Comparison of ENCODE assay signal across 28 cellular contexts in the genomic region with DNA sequence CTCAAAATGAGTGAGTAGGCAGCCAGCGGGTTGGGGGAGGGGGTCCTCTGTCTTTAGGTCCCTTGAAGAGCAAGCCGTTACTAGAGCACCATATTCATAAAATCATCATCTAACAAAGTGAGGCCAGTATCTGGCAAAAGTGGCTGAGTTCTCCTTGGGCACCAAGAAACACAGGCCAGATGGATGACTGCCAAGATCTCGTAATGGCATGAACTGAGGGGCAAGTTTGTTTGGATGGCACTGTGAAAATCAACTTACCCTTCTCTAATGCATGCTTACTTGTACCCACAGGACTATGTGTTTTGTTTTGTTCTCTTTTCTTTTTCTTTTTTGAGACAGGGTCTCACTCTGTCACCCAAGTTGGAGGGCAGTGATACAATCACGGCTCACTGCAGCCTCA. TPM values are rescaled to one million over a fixed set of nuclear protein-coding genes. Genes with fewer than 3 reads are reported as not detected.
"Had no signal": no experiment of that assay in that cellular context is flagged by ENCODE, and none has a peak within 500 bp of the region (broad histone marks: within the 10 kb centered on the region; RNA-seq: fewer than 3 reads in every experiment).

No MANE protein-coding gene starts in this region.

- H3K27ac Mint-ChIP-seq: activated CD4-positive, alpha-beta T cell treated with anti-CD3 and anti-CD28 coated beads for 36 hours; activated naive CD4-positive, alpha-beta T cell treated with anti-CD3 and anti-CD28 coated beads for 36 hours; activated T-helper 1 cell treated with anti-CD3 and anti-CD28 coated beads, Interleukin-12 subunit alpha, Interleukin-12 subunit beta, Interleukin-2, Interleukin-4 antibody, amounts not matched to agents 30 ng/mL and 10 ng/mL and 1 ng/mL, durations not matched to agents 14 hours and 24 hours and 36 hours; endodermal cell; nephron progenitor cell; stimulated activated naive CD8-positive, alpha-beta T cell treated with anti-CD3 and anti-CD28 coated beads, Interleukin-15, amount 100 ng/mL, for 72 hours had no signal

- H3K9me3 ChIP-seq: heart left ventricle, left ventricle myocardium inferior, mucosa of descending colon, neutrophil, right lobe of liver, upper lobe of left lung, vagina had no signal

- ATAC-seq: activated CD4-positive, alpha-beta T cell treated with anti-CD3 and anti-CD28 coated beads for 36 hours; esophagus mucosa; foreskin keratinocyte; heart left ventricle; mucosa of descending colon; stimulated activated naive CD8-positive, alpha-beta T cell treated with anti-CD3 and anti-CD28 coated beads, Interleukin-15, amount 100 ng/mL, for 72 hours had no signal

- H3K27ac ChIP-seq: foreskin keratinocyte, heart left ventricle, left ventricle myocardium inferior, neutrophil, right lobe of liver, skin epidermis, upper lobe of left lung, vagina had no signal

- H3K36me3 ChIP-seq: right lobe of liver had no signal

- H3K27me3 Mint-ChIP-seq: activated CD4-positive, alpha-beta T cell treated with anti-CD3 and anti-CD28 coated beads for 36 hours; activated naive CD8-positive, alpha-beta T cell treated with anti-CD3 and anti-CD28 coated beads, Interleukin-2, amount 10 ng/mL, durations not matched to agents 7 days and 5 days; stimulated activated naive CD8-positive, alpha-beta T cell treated with anti-CD3 and anti-CD28 coated beads, Interleukin-15, amount 100 ng/mL, for 72 hours had no signal

- H3K4me3 Mint-ChIP-seq: activated CD4-positive, alpha-beta T cell treated with anti-CD3 and anti-CD28 coated beads for 36 hours; activated naive CD4-positive, alpha-beta T cell treated with anti-CD3 and anti-CD28 coated beads for 36 hours; activated naive CD8-positive, alpha-beta T cell treated with anti-CD3 and anti-CD28 coated beads, Interleukin-2, amount 10 ng/mL, durations not matched to agents 7 days and 5 days; activated T-helper 1 cell treated with anti-CD3 and anti-CD28 coated beads, Interleukin-12 subunit alpha, Interleukin-12 subunit beta, Interleukin-2, Interleukin-4 antibody, amounts not matched to agents 30 ng/mL and 10 ng/mL and 1 ng/mL, durations not matched to agents 14 hours and 24 hours and 36 hours; endodermal cell; nephron progenitor cell; stimulated activated naive CD8-positive, alpha-beta T cell treated with anti-CD3 and anti-CD28 coated beads, Interleukin-15, amount 100 ng/mL, for 72 hours had no signal

- H3K9me3 Mint-ChIP-seq: activated naive CD4-positive, alpha-beta T cell treated with anti-CD3 and anti-CD28 coated beads for 36 hours; activated naive CD8-positive, alpha-beta T cell treated with anti-CD3 and anti-CD28 coated beads, Interleukin-2, amount 10 ng/mL, durations not matched to agents 7 days and 5 days; activated T-helper 1 cell treated with anti-CD3 and anti-CD28 coated beads, Interleukin-12 subunit alpha, Interleukin-12 subunit beta, Interleukin-2, Interleukin-4 antibody, amounts not matched to agents 30 ng/mL and 10 ng/mL and 1 ng/mL, durations not matched to agents 14 hours and 24 hours and 36 hours; endodermal cell; nephron progenitor cell; stimulated activated naive CD8-positive, alpha-beta T cell treated with anti-CD3 and anti-CD28 coated beads, Interleukin-15, amount 100 ng/mL, for 72 hours had no signal

- FAIRE-seq: astrocyte had no signal

- DNase-seq: activated CD4-positive, alpha-beta T cell treated with anti-CD3 and anti-CD28 coated beads for 36 hours; activated CD4-positive, CD25-positive, alpha-beta regulatory T cell; activated CD8-positive, alpha-beta memory T cell treated with anti-CD3 and anti-CD28 coated beads for 24 hours; activated effector memory CD4-positive, alpha-beta T cell treated with anti-CD3 and anti-CD28 coated beads, Interleukin-2, amount 50 U/mL, for 16 hours; activated naive CD4-positive, alpha-beta T cell treated with anti-CD3 and anti-CD28 coated beads for 36 hours; activated naive CD8-positive, alpha-beta T cell treated with anti-CD3 and anti-CD28 coated beads, Interleukin-2, amount 10 ng/mL, durations not matched to agents 7 days and 5 days; activated T-cell treated with anti-CD3 and anti-CD28 coated beads, Interleukin-2, amount 50 U/mL, for 1 hour; amniotic stem cell; endodermal cell; foreskin keratinocyte; heart left ventricle; left ventricle myocardium inferior; mucosa of descending colon; nephron progenitor cell; stimulated activated CD4-positive, alpha-beta T cell treated with anti-CD3 and anti-CD28 coated beads, Interleukin-12 subunit alpha, Interleukin-12 subunit beta, amount 100 ng/mL, for 4 hours; stimulated activated CD4-positive, alpha-beta T cell treated with anti-CD3 and anti-CD28 coated beads, Interleukin-4, amount 100 ng/mL, for 1 hour; stimulated activated naive CD8-positive, alpha-beta T cell treated with anti-CD3 and anti-CD28 coated beads, Interleukin-15, amount 100 ng/mL, for 72 hours; upper lobe of left lung had no signal

- H3K27me3 ChIP-seq: foreskin keratinocyte, heart left ventricle, neutrophil, right lobe of liver, upper lobe of left lung, vagina had no signal

- H3K4me1 ChIP-seq: foreskin keratinocyte, right lobe of liver, vagina had no signal

- H3K4me3 ChIP-seq: heart left ventricle, left ventricle myocardium inferior, lung, mucosa of descending colon, right lobe of liver, skin epidermis, upper lobe of left lung, vagina had no signal

- H3K4me1 Mint-ChIP-seq: endodermal cell, nephron progenitor cell had no signal

RNA-seq across cellular contexts. Expression of gene SYCP3, which starts 49.9 kb away (rescaled TPM):
- total RNA-seq: activated naive CD4-positive, alpha-beta T cell treated with anti-CD3 and anti-CD28 coated beads for 36 hours; astrocyte; endodermal cell; heart left ventricle; left ventricle myocardium inferior; mesenteric fat pad; osteocyte; right lobe of liver; vagina had no signal
